Comparison of ENCODE assay signal across 16 cellular contexts in the genomic region with DNA sequence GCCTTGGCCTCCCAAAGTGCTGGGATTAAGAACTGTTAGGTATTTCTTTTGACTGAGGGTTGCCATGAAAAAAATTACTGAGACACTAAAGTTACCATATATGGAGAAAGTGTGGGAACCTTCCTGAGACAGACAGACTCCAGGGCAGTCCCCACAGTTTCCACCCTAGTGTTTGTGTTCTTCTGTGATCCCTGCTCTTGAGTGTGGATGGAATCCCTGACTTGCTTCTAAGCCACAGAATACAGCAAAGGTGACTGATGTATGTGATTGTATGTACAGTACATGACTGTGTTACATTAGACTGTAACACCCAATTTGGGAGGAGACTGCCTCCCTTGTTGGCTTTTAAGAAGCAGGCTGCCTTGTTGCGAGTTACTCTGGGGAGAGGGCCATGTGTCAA. TPM values are rescaled to one million over a fixed set of nuclear protein-coding genes. Genes with fewer than 3 reads are reported as not detected.
A peak's percentile ranks its signal among the peaks of the same experiment; 100 is the strongest.
DNase-seq lines count a peak whose midpoint lies in the region; ATAC-seq, FAIRE-seq and TF ChIP-seq lines count a peak whose summit lies in the region.
"Had no signal": no experiment of that assay in that cellular context is flagged by ENCODE, and none has a peak within 500 bp of the region (broad histone marks: within the 10 kb centered on the region; RNA-seq: fewer than 3 reads in every experiment).

No MANE protein-coding gene starts in this region.

- H3K36me3 Mint-ChIP-seq in T-cell (no peaks in the 10 kb centered on the region), astrocyte (ENCODE audit: low read depth, unreplicated experiment) (no peaks in the 10 kb centered on the region)
- H3K36me3 Mint-ChIP-seq: neural progenitor cell had no signal

- H2AFZ ChIP-seq in astrocyte (ENCODE audit: low read depth, low read length) = peak overlapping the region; percentile 43
- H2AFZ ChIP-seq: hepatocyte, neural progenitor cell had no signal

- no peaks in the 10 kb centered on the region for H3K79me2 ChIP-seq in astrocyte (ENCODE audit: insufficient read depth, low read length)
- H3K79me2 ChIP-seq: hepatocyte had no signal

- H3K4me3 ChIP-seq in astrocyte (ENCODE audit: insufficient read depth, low read depth, low read length) = no peak overlapping the region
- H3K4me3 ChIP-seq: hepatocyte, neural progenitor cell had no signal

- no peak overlapping the region for H3K9ac ChIP-seq in astrocyte (ENCODE audit: low read length)
- H3K9ac ChIP-seq: neural progenitor cell had no signal

- DNase-seq in stimulated activated naive CD8-positive, alpha-beta T cell treated with anti-CD3 and anti-CD28 coated beads, Interleukin-15, Interleukin-2, amounts not matched to agents 100 U/mL and 50 U/mL, for 24 hours = no peak
- DNase-seq in stimulated activated naive CD8-positive, alpha-beta T cell treated with anti-CD3 and anti-CD28 coated beads, Interleukin-15, amount 100 ng/mL, for 72 hours = no peak
- DNase-seq in T-cell = no peak
- DNase-seq in astrocyte (ENCODE audit: low read depth) = no peak
- DNase-seq in COLO829 (ENCODE audit: low spot score) = no peak
- DNase-seq: endodermal cell, HCEC 1CT, kidney, NCI-H69 had no signal

- H3K9me3 Mint-ChIP-seq in stimulated activated naive CD8-positive, alpha-beta T cell treated with anti-CD3 and anti-CD28 coated beads, Interleukin-15, amount 100 ng/mL, for 72 hours = peaks cover 0 to 11% of the 10 kb centered on the region in 2 donors
- no peaks in the 10 kb centered on the region for H3K9me3 Mint-ChIP-seq in T-cell
- H3K9me3 Mint-ChIP-seq in astrocyte (ENCODE audit: unreplicated experiment) = peaks cover 3% of the 10 kb centered on the region
- H3K9me3 Mint-ChIP-seq: neural progenitor cell had no signal

- H3K27me3 Mint-ChIP-seq in stimulated activated naive CD8-positive, alpha-beta T cell treated with anti-CD3 and anti-CD28 coated beads, Interleukin-15, amount 100 ng/mL, for 72 hours = no peaks in the 10 kb centered on the region
- H3K27me3 Mint-ChIP-seq in T-cell (no peaks in the 10 kb centered on the region), astrocyte (ENCODE audit: low read depth, unreplicated experiment) (no peaks in the 10 kb centered on the region)

- H3K4me2 ChIP-seq in astrocyte (ENCODE audit: low read length) = no peak overlapping the region
- H3K4me2 ChIP-seq: hepatocyte, neural progenitor cell had no signal

- H3K27ac Mint-ChIP-seq in stimulated activated naive CD8-positive, alpha-beta T cell treated with anti-CD3 and anti-CD28 coated beads, Interleukin-15, amount 100 ng/mL, for 72 hours = peak overlapping the region in 1 of 2 donors; percentile 70
- H3K27ac Mint-ChIP-seq in T-cell (peak overlapping the region; percentile 5 to 72), astrocyte (ENCODE audit: unreplicated experiment) (peak overlapping the region; percentile 62)
- H3K27ac Mint-ChIP-seq: endodermal cell, neural progenitor cell had no signal

- H3K4me1 ChIP-seq in astrocyte (ENCODE audit: insufficient read depth, low read length) = peaks cover 26% of the 10 kb centered on the region
- H3K4me1 ChIP-seq: neural progenitor cell had no signal

- ATAC-seq in stimulated activated naive CD8-positive, alpha-beta T cell treated with anti-CD3 and anti-CD28 coated beads, Interleukin-15, Interleukin-2, amounts not matched to agents 100 U/mL and 50 U/mL, for 24 hours = peak; percentile 37
- ATAC-seq in stimulated activated naive CD8-positive, alpha-beta T cell treated with anti-CD3 and anti-CD28 coated beads, Interleukin-15, amount 100 ng/mL, for 72 hours = no peak
- no peak for ATAC-seq in T-cell (replicated peaks in 1 of 4)
- ATAC-seq in GM21528 (IDR thresholded peaks at IDR 0.05; ENCODE audit: low FRiP score, unreplicated experiment) = no peak
- ATAC-seq in HG02588 (IDR thresholded peaks at IDR 0.05; ENCODE audit: unreplicated experiment) = no peak

- no peaks in the 10 kb centered on the region for H3K36me3 ChIP-seq in astrocyte (ENCODE audit: insufficient read depth, low read length)
- H3K36me3 ChIP-seq: neural progenitor cell had no signal

- H3K27ac ChIP-seq in astrocyte (ENCODE audit: low read depth, low read length) = no peak overlapping the region
- H3K27ac ChIP-seq: hepatocyte, neural progenitor cell had no signal

- no peaks in the 10 kb centered on the region for H4K20me1 ChIP-seq in astrocyte (ENCODE audit: insufficient read depth, low read length)

- H3K27me3 ChIP-seq in astrocyte (ENCODE audit: insufficient read depth, low read length) = no peaks in the 10 kb centered on the region
- H3K27me3 ChIP-seq: hepatocyte, neural progenitor cell had no signal

- no peak for TF ChIP-seq CTCF in astrocyte (IDR thresholded peaks at IDR 0.05; ENCODE audit: insufficient read depth, low read depth, low read length)

- H3K4me3 Mint-ChIP-seq in stimulated activated naive CD8-positive, alpha-beta T cell treated with anti-CD3 and anti-CD28 coated beads, Interleukin-15, amount 100 ng/mL, for 72 hours = no peak overlapping the region
- H3K4me3 Mint-ChIP-seq in T-cell (no peak overlapping the region), astrocyte (ENCODE audit: unreplicated experiment) (no peak overlapping the region)
- H3K4me3 Mint-ChIP-seq: endodermal cell, neural progenitor cell had no signal

- CTCF ChIA-PET in T-cell (lab: Charles Lee) = interaction anchor here in 1 of 2 donors (0.6 to 0.7 kb wide), 2 partner anchors 9 to 492 kb away, joined by 4 to 5 read pairs; a partner anchor contains a TSS

- peaks cover 90% of the 10 kb centered on the region for H3K4me1 Mint-ChIP-seq in stimulated activated naive CD8-positive, alpha-beta T cell treated with anti-CD3 and anti-CD28 coated beads, Interleukin-15, amount 100 ng/mL, for 72 hours
- H3K4me1 Mint-ChIP-seq in T-cell (peaks cover 50 to 79% (median 68%) of the 10 kb centered on the region in 3 donors), astrocyte (ENCODE audit: low read depth, unreplicated experiment) (peaks cover 25% of the 10 kb centered on the region)

- POLR2A ChIA-PET in T-cell (lab: Charles Lee) = no interaction called here

- no peaks in the 10 kb centered on the region for H3K9me3 ChIP-seq in astrocyte (ENCODE audit: insufficient read depth, low read depth, low read length)

- FAIRE-seq in astrocyte (lab: Jason Lieb, UNC) = no peak
- FAIRE-seq: kidney, RCC 7860 had no signal

RNA-seq across cellular contexts. Expression of a gene that starts 24.7 kb away (rescaled TPM):
- total RNA-seq in T-cell (10 to 100 TPM; 30.7 to 64.1 (median 41.8) TPM), astrocyte (316 and 332 TPM in 2 replicates)

RNA-seq across cellular contexts. Expression of a gene that starts 52.0 kb away (rescaled TPM):
- total RNA-seq in T-cell (under 1 TPM in 3 of 5 donors, not detected in 2; 0.10 to 0.44 (median 0.13) TPM), astrocyte (0.14 and 0.19 TPM in 2 replicates)
- total RNA-seq: chondrocyte, hepatocyte, mesenteric fat pad had no signal
